In genomic region chr2:240238786-240239185, GRCh38 we compare ENCODE assay signal across 19 cellular contexts.
"Had no signal": no experiment of that assay in that cellular context is flagged by ENCODE, and none has a peak within 500 bp of the region (broad histone marks: within the 10 kb centered on the region; RNA-seq: fewer than 3 reads in every experiment).

No MANE protein-coding gene starts in this region.

- H3K9me3 Mint-ChIP-seq: activated naive CD4-positive, alpha-beta T cell treated with anti-CD3 and anti-CD28 coated beads, Interleukin-2, amount 50 U/mL, for 24 hours; neural progenitor cell; stimulated activated naive CD8-positive, alpha-beta T cell treated with anti-CD3 and anti-CD28 coated beads, Interleukin-15, Interleukin-2, amounts not matched to agents 100 ng/mL and 50 ng/mL, for 24 hours; T-helper 1 cell treated with Interleukin-12 subunit alpha and Interleukin-12 subunit beta and Interleukin-4 antibody, amounts not matched to agents 30 μg/mL and 1 μg/mL, for 36 hours had no signal

- H3K36me3 ChIP-seq: breast epithelium, left lung, neural progenitor cell, ovary, upper lobe of left lung had no signal

- H3K4me3 ChIP-seq: breast epithelium, left lung, lung, neural progenitor cell, ovary, psoas muscle, upper lobe of left lung had no signal

- H3K27me3 ChIP-seq: breast epithelium, foreskin keratinocyte, ovary, upper lobe of left lung had no signal

- H3K4me1 Mint-ChIP-seq: activated naive CD4-positive, alpha-beta T cell treated with anti-CD3 and anti-CD28 coated beads, Interleukin-2, amount 50 U/mL, for 24 hours had no signal

- ATAC-seq: foreskin keratinocyte, left lung, psoas muscle, right cardiac atrium, WTC11 had no signal

- H3K9ac ChIP-seq: neural progenitor cell had no signal

- H3K36me3 Mint-ChIP-seq: activated naive CD4-positive, alpha-beta T cell treated with anti-CD3 and anti-CD28 coated beads, Interleukin-2, amount 50 U/mL, for 24 hours; naive B cell; neural progenitor cell; WTC11 had no signal

- H3K4me1 ChIP-seq: breast epithelium, neural progenitor cell had no signal

- H3K27ac Mint-ChIP-seq: activated naive CD4-positive, alpha-beta T cell treated with anti-CD3 and anti-CD28 coated beads, Interleukin-2, amount 50 U/mL, for 24 hours; naive B cell; neural progenitor cell; stimulated activated naive CD8-positive, alpha-beta T cell treated with anti-CD3 and anti-CD28 coated beads, Interleukin-15, Interleukin-2, amounts not matched to agents 100 ng/mL and 50 ng/mL, for 24 hours; T-helper 1 cell treated with Interleukin-12 subunit alpha and Interleukin-12 subunit beta and Interleukin-4 antibody, amounts not matched to agents 30 μg/mL and 1 μg/mL, for 36 hours; WTC11 had no signal

- H3K9me3 ChIP-seq: breast epithelium, left lung, ovary, psoas muscle, upper lobe of left lung had no signal

- H3K27ac ChIP-seq: breast epithelium, foreskin keratinocyte, left lung, neural progenitor cell, upper lobe of left lung had no signal

- DNase-seq: activated gamma-delta T cell; effector CD4-positive, alpha-beta T cell; kidney glomerular epithelial cell; left lung; naive B cell; ovary; psoas muscle; T1000; upper lobe of left lung had no signal

- H3K4me2 ChIP-seq: neural progenitor cell had no signal

- H2AFZ ChIP-seq: neural progenitor cell had no signal

- FAIRE-seq: endometrium had no signal

- H3K4me3 Mint-ChIP-seq: activated naive CD4-positive, alpha-beta T cell treated with anti-CD3 and anti-CD28 coated beads, Interleukin-2, amount 50 U/mL, for 24 hours; neural progenitor cell; stimulated activated naive CD8-positive, alpha-beta T cell treated with anti-CD3 and anti-CD28 coated beads, Interleukin-15, Interleukin-2, amounts not matched to agents 100 ng/mL and 50 ng/mL, for 24 hours; T-helper 1 cell treated with Interleukin-12 subunit alpha and Interleukin-12 subunit beta and Interleukin-4 antibody, amounts not matched to agents 30 μg/mL and 1 μg/mL, for 36 hours; WTC11 had no signal
